ENCODE assay signal across 18 cellular contexts in the genomic region with DNA sequence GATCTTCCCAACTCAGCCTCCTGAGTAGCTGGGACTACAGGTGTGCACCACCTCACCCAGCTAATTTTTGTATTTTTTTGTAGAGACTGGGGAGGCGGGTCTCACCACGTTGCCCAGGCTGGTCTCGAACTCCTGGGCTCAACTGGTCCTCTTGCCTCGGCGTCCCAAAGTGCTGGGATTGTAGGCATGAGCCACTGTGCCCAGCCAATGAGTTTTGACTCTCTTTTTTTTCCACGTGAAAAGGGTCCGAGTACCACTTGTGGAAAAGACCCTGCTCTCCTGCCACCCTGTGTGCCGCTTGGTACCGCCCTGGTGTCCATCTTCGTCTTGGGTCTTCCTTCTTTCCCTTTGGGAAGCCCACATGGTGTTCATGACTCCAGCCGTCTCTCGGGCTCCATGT. TPM values are rescaled to one million over a fixed set of nuclear protein-coding genes. Genes with fewer than 3 reads are reported as not detected.
A peak's percentile ranks its signal among the peaks of the same experiment; 100 is the strongest.
DNase-seq lines count a peak whose midpoint lies in the region; ATAC-seq and TF ChIP-seq lines count a peak whose summit lies in the region.
"Had no signal": no experiment of that assay in that cellular context is flagged by ENCODE, and none has a peak within 500 bp of the region (broad histone marks: within the 10 kb centered on the region; RNA-seq: fewer than 3 reads in every experiment).

No MANE protein-coding gene starts in this region.

- CTCF ChIA-PET in activated naive CD4-positive, alpha-beta T cell treated with anti-CD3 and anti-CD28 coated beads for 36 hours (lab: Charles Lee) = no interaction called here

- H3K4me1 Mint-ChIP-seq in activated naive CD4-positive, alpha-beta T cell treated with anti-CD3 and anti-CD28 coated beads, Interleukin-2, amount 50 U/mL, for 24 hours = peaks cover 4% of the 10 kb centered on the region
- no peaks in the 10 kb centered on the region for H3K4me1 Mint-ChIP-seq in activated naive CD4-positive, alpha-beta T cell treated with anti-CD3 and anti-CD28 coated beads for 36 hours (ENCODE audit: low read depth)
- H3K4me1 Mint-ChIP-seq in stimulated activated effector memory CD8-positive, alpha-beta T cell treated with anti-CD3 and anti-CD28 coated beads, Interleukin-12 subunit alpha, Interleukin-12 subunit beta, amount 100 ng/mL, for 72 hours = no peaks in the 10 kb centered on the region

- no peaks in the 10 kb centered on the region for H3K36me3 ChIP-seq in BLaER1 treated with 17β-estradiol and CSF1 and Interleukin-3, amounts not matched to agents 10 nM and 100 nM
- no peaks in the 10 kb centered on the region for H3K36me3 ChIP-seq in colonic mucosa
- H3K36me3 ChIP-seq: HAP-1 had no signal

- TF ChIP-seq CTCF in coronary artery (IDR thresholded peaks at IDR 0.05) (no peak), colonic mucosa (IDR thresholded peaks at IDR 0.05) (no peak)

- no peaks in the 10 kb centered on the region for H3K9me3 ChIP-seq in BLaER1 treated with 17β-estradiol and CSF1 and Interleukin-3, amounts not matched to agents 10 nM and 100 nM (replicated peaks in 1 of 11)
- H3K9me3 ChIP-seq in colonic mucosa = no peaks in the 10 kb centered on the region
- H3K9me3 ChIP-seq: HAP-1 had no signal

- peaks cover 17% of the 10 kb centered on the region for H3K27me3 Mint-ChIP-seq in activated naive CD4-positive, alpha-beta T cell treated with anti-CD3 and anti-CD28 coated beads, Interleukin-2, amount 50 U/mL, for 24 hours
- peaks cover 25% of the 10 kb centered on the region for H3K27me3 Mint-ChIP-seq in activated naive CD4-positive, alpha-beta T cell treated with anti-CD3 and anti-CD28 coated beads for 36 hours (ENCODE audit: low read depth)

- H3K4me3 ChIP-seq in BLaER1 treated with 17β-estradiol and CSF1 and Interleukin-3, amounts not matched to agents 10 nM and 100 nM = no peak overlapping the region
- H3K4me3 ChIP-seq in coronary artery (no peak overlapping the region), colonic mucosa (no peak overlapping the region)
- H3K4me3 ChIP-seq: HAP-1 had no signal

- no peaks in the 10 kb centered on the region for H3K9me3 Mint-ChIP-seq in activated naive CD4-positive, alpha-beta T cell treated with anti-CD3 and anti-CD28 coated beads, Interleukin-2, amount 50 U/mL, for 24 hours
- H3K9me3 Mint-ChIP-seq in activated naive CD4-positive, alpha-beta T cell treated with anti-CD3 and anti-CD28 coated beads for 36 hours = no peaks in the 10 kb centered on the region
- no peaks in the 10 kb centered on the region for H3K9me3 Mint-ChIP-seq in stimulated activated effector memory CD8-positive, alpha-beta T cell treated with anti-CD3 and anti-CD28 coated beads, Interleukin-12 subunit alpha, Interleukin-12 subunit beta, amount 100 ng/mL, for 72 hours
- H3K9me3 Mint-ChIP-seq: CD8-positive, alpha-beta T cell had no signal

- no peak for ATAC-seq in stimulated activated effector memory CD8-positive, alpha-beta T cell treated with anti-CD3 and anti-CD28 coated beads, Interleukin-12 subunit alpha, Interleukin-12 subunit beta, amount 100 ng/mL, for 72 hours
- ATAC-seq: CD8-positive, alpha-beta T cell had no signal

- no peak overlapping the region for H3K4me3 Mint-ChIP-seq in activated naive CD4-positive, alpha-beta T cell treated with anti-CD3 and anti-CD28 coated beads, Interleukin-2, amount 50 U/mL, for 24 hours
- H3K4me3 Mint-ChIP-seq in activated naive CD4-positive, alpha-beta T cell treated with anti-CD3 and anti-CD28 coated beads for 36 hours = no peak overlapping the region
- H3K4me3 Mint-ChIP-seq in stimulated activated effector memory CD8-positive, alpha-beta T cell treated with anti-CD3 and anti-CD28 coated beads, Interleukin-12 subunit alpha, Interleukin-12 subunit beta, amount 100 ng/mL, for 72 hours = no peak overlapping the region
- H3K4me3 Mint-ChIP-seq: CD8-positive, alpha-beta T cell had no signal

- no peak overlapping the region for H3K9ac ChIP-seq in BLaER1 treated with 17β-estradiol and CSF1 and Interleukin-3, amounts not matched to agents 10 nM and 100 nM
- no peak overlapping the region for H3K9ac ChIP-seq in colonic mucosa (ENCODE audit: low read depth in 2 of 2, low read length in 2 of 2)

- H3K27me3 ChIP-seq in BLaER1 treated with 17β-estradiol and CSF1 and Interleukin-3, amounts not matched to agents 10 nM and 100 nM = peaks cover 0 to 7% (median 0%) of the 10 kb centered on the region in 11 experiments; a peak in 5 of 22 replicates
- no peaks in the 10 kb centered on the region for H3K27me3 ChIP-seq in colonic mucosa

- H3K27ac Mint-ChIP-seq in activated naive CD4-positive, alpha-beta T cell treated with anti-CD3 and anti-CD28 coated beads, Interleukin-2, amount 50 U/mL, for 24 hours = peak overlapping the region; percentile 23
- H3K27ac Mint-ChIP-seq in activated naive CD4-positive, alpha-beta T cell treated with anti-CD3 and anti-CD28 coated beads for 36 hours = no peak overlapping the region
- H3K27ac Mint-ChIP-seq in stimulated activated effector memory CD8-positive, alpha-beta T cell treated with anti-CD3 and anti-CD28 coated beads, Interleukin-12 subunit alpha, Interleukin-12 subunit beta, amount 100 ng/mL, for 72 hours = peak overlapping the region; percentile 66
- H3K27ac Mint-ChIP-seq: CD8-positive, alpha-beta T cell had no signal

- H3K36me3 Mint-ChIP-seq in activated naive CD4-positive, alpha-beta T cell treated with anti-CD3 and anti-CD28 coated beads, Interleukin-2, amount 50 U/mL, for 24 hours = no peaks in the 10 kb centered on the region
- H3K36me3 Mint-ChIP-seq in activated naive CD4-positive, alpha-beta T cell treated with anti-CD3 and anti-CD28 coated beads for 36 hours (ENCODE audit: low read depth) = no peaks in the 10 kb centered on the region
- no peaks in the 10 kb centered on the region for H3K36me3 Mint-ChIP-seq in stimulated activated effector memory CD8-positive, alpha-beta T cell treated with anti-CD3 and anti-CD28 coated beads, Interleukin-12 subunit alpha, Interleukin-12 subunit beta, amount 100 ng/mL, for 72 hours
- H3K36me3 Mint-ChIP-seq: CD8-positive, alpha-beta T cell had no signal

- intact Hi-C loops in activated naive CD4-positive, alpha-beta T cell treated with anti-CD3 and anti-CD28 coated beads for 36 hours (cut with micrococcal nuclease) = no loop called here
- intact Hi-C loops in colonic mucosa (cut with DNase I) = no loop called here

- peak overlapping the region in 6 of 11 experiments; percentile 34 to 75 (median 64); a peak in 7 of 22 replicates for H3K4me2 ChIP-seq in BLaER1 treated with 17β-estradiol and CSF1 and Interleukin-3, amounts not matched to agents 10 nM and 100 nM

- no peak overlapping the region for H3K27ac ChIP-seq in BLaER1 treated with 17β-estradiol and CSF1 and Interleukin-3, amounts not matched to agents 10 nM and 100 nM
- H3K27ac ChIP-seq in coronary artery (no peak overlapping the region), colonic mucosa (no peak overlapping the region)
- H3K27ac ChIP-seq: C4-2B had no signal

- peaks cover 0 to 42% (median 32%) of the 10 kb centered on the region in 10 experiments; a peak in 17 of 20 replicates for H3K4me1 ChIP-seq in BLaER1 treated with 17β-estradiol and CSF1 and Interleukin-3, amounts not matched to agents 10 nM and 100 nM
- H3K4me1 ChIP-seq in colonic mucosa = no peaks in the 10 kb centered on the region
- H3K4me1 ChIP-seq: HAP-1 had no signal

- DNase-seq in activated naive CD4-positive, alpha-beta T cell treated with anti-CD3 and anti-CD28 coated beads for 36 hours = no peak
- DNase-seq in coronary artery (ENCODE audit: low spot score) (peak; percentile 38), colonic mucosa (no peak), NCI-H524 treated with DMSO at 0.1 percent for 48 hours (lab: John Stamatoyannopoulos, UW) (no peak)
- no peak for DNase-seq in stimulated activated effector memory CD8-positive, alpha-beta T cell treated with anti-CD3 and anti-CD28 coated beads, Interleukin-12 subunit alpha, Interleukin-12 subunit beta, amount 100 ng/mL, for 72 hours (ENCODE audit: low spot score in 2 of 2)
- no peak for DNase-seq in stimulated activated CD4-positive, alpha-beta T cell treated with anti-CD3 and anti-CD28 coated beads, Interleukin-2, amount 100 ng/mL, for 24 hours
- DNase-seq: 8988T; AML-193; CD8-positive, alpha-beta T cell; COR-L47; DMS153; DMS79 treated with DMSO at 0.1 percent for 48 hours; EL; GOT3 had no signal

- no peaks in the 10 kb centered on the region for H4K20me1 ChIP-seq in BLaER1 treated with 17β-estradiol and CSF1 and Interleukin-3, amounts not matched to agents 10 nM and 100 nM

RNA-seq across cellular contexts. Expression of a gene that starts 17.6 kb away (rescaled TPM):
- total RNA-seq in activated naive CD4-positive, alpha-beta T cell treated with anti-CD3 and anti-CD28 coated beads for 36 hours = 10 to 100 TPM; 27.8 to 28.6 TPM
- total RNA-seq in colonic mucosa = 10 to 100 TPM; 15.0 to 55.7 TPM

RNA-seq across cellular contexts. Expression of a gene that starts 17.8 kb away (rescaled TPM):
- total RNA-seq in activated naive CD4-positive, alpha-beta T cell treated with anti-CD3 and anti-CD28 coated beads for 36 hours = 1 to 10 TPM; 6.5 to 9.3 TPM
- total RNA-seq in colonic mucosa = under 1 TPM; 0.82 TPM

RNA-seq across cellular contexts. Expression of a gene that starts 21.9 kb away (rescaled TPM):
- 10 to 100 TPM; 67.3 to 77.1 TPM for total RNA-seq in activated naive CD4-positive, alpha-beta T cell treated with anti-CD3 and anti-CD28 coated beads for 36 hours
- total RNA-seq in colonic mucosa = 100 to 1,000 TPM in 1 of 2 donors, 10 to 100 TPM in 1; 97.1 to 220 TPM

RNA-seq across cellular contexts. Expression of a gene that starts 34.0 kb away (rescaled TPM):
- not detected for total RNA-seq in activated naive CD4-positive, alpha-beta T cell treated with anti-CD3 and anti-CD28 coated beads for 36 hours
- 10 to 100 TPM; 11.3 to 20.3 TPM for total RNA-seq in colonic mucosa

Comparison
In these comparisons a context has a peak if more than half of its experiments do, and no peak if none do; other contexts are left out.
1. RNA of a gene that starts 17.8 kb away (total RNA-seq): 6.5 to 9.3 TPM in activated naive CD4-positive, alpha-beta T cell treated with anti-CD3 and anti-CD28 coated beads for 36 hours; 0.82 TPM in colonic mucosa; every median in the first group is over 4 times any median in the second.